1 cellular context compared by ENCODE assay signal in genomic region chr22:49852898-49853894, GRCh38.
TF ChIP-seq lines count a peak whose summit lies in the region.

Gene ZBED4 (plus strand): TSS chr22:49853844. CDS start chr22:49883663, 29,819 bp downstream.

TF ChIP-seq in GM12878, 131 proteins besides CTCF, POLR2A, EP300 and RAD21 (continued from another document):
- TF ChIP-seq ZNF687 (IDR thresholded peaks at IDR 0.05): peak; percentile 82
- TF ChIP-seq PBX3 (IDR thresholded peaks at IDR 0.05; ENCODE audit: insufficient replicate concordance, low read depth, low read length): no peak
- TF ChIP-seq REST (IDR thresholded peaks at IDR 0.05; ENCODE audit: low read depth, low read length): no peak
- peak; percentile 93 for TF ChIP-seq DPF2 (IDR thresholded peaks at IDR 0.05)
- peak; percentile 61 for TF ChIP-seq SP1 (IDR thresholded peaks at IDR 0.05; ENCODE audit: low read depth, low read length)
- TF ChIP-seq JUND (IDR thresholded peaks at IDR 0.05; ENCODE audit: low read depth, low read length): no peak
- TF ChIP-seq IRF5 (IDR thresholded peaks at IDR 0.05; ENCODE audit: borderline replicate concordance): no peak; the same call in 1 of the 2 replicates
- TF ChIP-seq ATF7 (IDR thresholded peaks at IDR 0.05; ENCODE audit: low read depth): no peak
- TF ChIP-seq HDAC2 (IDR thresholded peaks at IDR 0.05): no peak
- TF ChIP-seq MLLT1 (IDR thresholded peaks at IDR 0.05): no peak
- TF ChIP-seq BCL11A (IDR thresholded peaks at IDR 0.05; ENCODE audit: low read depth, low read length): no peak
- TF ChIP-seq TARDBP (IDR thresholded peaks at IDR 0.05; ENCODE audit: borderline replicate concordance): no peak
- TF ChIP-seq E2F4 (IDR thresholded peaks at IDR 0.05; ENCODE audit: low read depth, low read length): peak; percentile 31; the same call in 1 of the 2 replicates
- no peak for TF ChIP-seq ZBTB40 (IDR thresholded peaks at IDR 0.05; ENCODE audit: borderline replicate concordance)
- no peak for TF ChIP-seq ATF2 (IDR thresholded peaks at IDR 0.05; ENCODE audit: low read length)
- no peak for TF ChIP-seq NFXL1 (IDR thresholded peaks at IDR 0.05; ENCODE audit: borderline replicate concordance)
- TF ChIP-seq KLF5 (IDR thresholded peaks at IDR 0.05; ENCODE audit: partially characterized antibody): peak; percentile 23
- no peak for TF ChIP-seq MTA3 (IDR thresholded peaks at IDR 0.05; ENCODE audit: borderline replicate concordance, low read length)
- TF ChIP-seq CHD1 (IDR thresholded peaks at IDR 0.05; ENCODE audit: low read depth, low read length): no peak
- TF ChIP-seq POLR2AphosphoS2 (IDR thresholded peaks at IDR 0.05; ENCODE audit: low read depth, low read length): no peak
- no peak for TF ChIP-seq ZBTB33 (IDR thresholded peaks at IDR 0.05)
- no peak for TF ChIP-seq CEBPZ (IDR thresholded peaks at IDR 0.05; ENCODE audit: low read depth, low read length)
- peak; percentile 67 for TF ChIP-seq ZNF217 (IDR thresholded peaks at IDR 0.05)
- TF ChIP-seq IKZF2 (IDR thresholded peaks at IDR 0.05): peak; percentile 42 to 44; a peak in 1 of 4 replicates
